ENCODE assay signal across 1 cellular context in genomic region chr7:102300643-102301211, GRCh38.
TF ChIP-seq lines count a peak whose summit lies in the region.

No MANE protein-coding gene starts in this region.

TF ChIP-seq in IMR-90, 13 proteins besides CTCF, POLR2A, EP300 and RAD21 (continued from another document):
- TF ChIP-seq ELK1 (IDR thresholded peaks at IDR 0.05; ENCODE audit: borderline replicate concordance, low read depth, low read length), result no peak
- TF ChIP-seq MAFK (IDR thresholded peaks at IDR 0.05; ENCODE audit: low read depth, low read length), result no peak
